In genomic region chr17:58531661-58532554, GRCh38 we compare ENCODE assay signal across 8 cellular contexts. TPM values are rescaled to one million over a fixed set of nuclear protein-coding genes. Genes with fewer than 3 reads are reported as not detected.
A peak's percentile ranks its signal among the peaks of the same experiment; 100 is the strongest.
DNase-seq lines count a peak whose midpoint lies in the region; TF ChIP-seq lines count a peak whose summit lies in the region.

No MANE protein-coding gene starts in this region.

- 2 to 3% methylated on average over 22 to 34 of the region's 82 CpGs for WGBS in lower leg skin, 2 donors

- no peaks in the 10 kb centered on the region for H3K36me3 ChIP-seq in duodenal mucosa (ENCODE audit: control insufficient read depth in 1 of 2, insufficient read depth in 2 of 2, low read length in 2 of 2)

- H3K9ac ChIP-seq in duodenal mucosa (ENCODE audit: low read depth in 1 of 2, low read length in 2 of 2): peak overlapping the region; percentile 8 to 38

- peaks cover 16 to 19% of the 10 kb centered on the region in 2 donors for H3K4me1 ChIP-seq in duodenal mucosa (ENCODE audit: control insufficient read depth in 1 of 2, insufficient read depth in 2 of 2, low read length in 2 of 2)

- intact Hi-C loops in lower leg skin (cut with DNase I; ENCODE audit: low total_unique reads): no loop called here

- no peak for TF ChIP-seq CTCF in lower leg skin (IDR thresholded peaks at IDR 0.05)

- peak; percentile 55 for DNase-seq in NCI-H2196 (lab: John Stamatoyannopoulos, UW; ENCODE audit: unreplicated experiment)
- no peak for DNase-seq in NCI-H2196 treated with DMSO at 0.1 percent for 48 hours (lab: John Stamatoyannopoulos, UW; ENCODE audit: unreplicated experiment)
- peak; percentile 39 for DNase-seq in NCI-H1105 (lab: John Stamatoyannopoulos, UW)
- DNase-seq in activated CD4-positive, alpha-beta T cell treated with anti-CD3 and anti-CD28 coated beads, Interleukin-2, amount 50 U/mL, for 4 hours: peak; percentile 51
- DNase-seq in lower leg skin (ENCODE audit: low spot score in 2 of 2): peak in 1 of 2 donors; percentile 90
- DNase-seq in stimulated activated CD4-positive, alpha-beta T cell treated with anti-CD3 and anti-CD28 coated beads, Interleukin-4, amount 100 ng/mL, for 4 hours: peak; percentile 56 to 63
- DNase-seq in NCI-H526 treated with DMSO at 0.1 percent for 48 hours (lab: John Stamatoyannopoulos, UW): no peak

- no peak for TF ChIP-seq POLR2A in lower leg skin (IDR thresholded peaks at IDR 0.05)

- H3K4me3 ChIP-seq in duodenal mucosa (ENCODE audit: low read depth in 1 of 2, low read length in 2 of 2): peak overlapping the region; percentile 55 to 68
- H3K4me3 ChIP-seq in lower leg skin (ENCODE audit: low read depth, poor library complexity, severe bottlenecking): peak overlapping the region; percentile 16

- no peaks in the 10 kb centered on the region for H3K9me3 ChIP-seq in duodenal mucosa (ENCODE audit: control insufficient read depth in 1 of 2, low read length in 2 of 2)

- peaks cover 8 to 11% of the 10 kb centered on the region in 2 donors for H3K27me3 ChIP-seq in duodenal mucosa (ENCODE audit: control insufficient read depth in 1 of 2, insufficient read depth in 2 of 2, low read length in 2 of 2)

- H3K27ac ChIP-seq in duodenal mucosa (ENCODE audit: low read depth, low read length): no peak overlapping the region

RNA-seq across cellular contexts. Expression of gene MTMR4, which starts 17.5 kb away (rescaled TPM):
- total RNA-seq in lower leg skin: 10 to 100 TPM; 37.6 to 50.2 (median 38.8) TPM

RNA-seq across cellular contexts. Expression of gene HSF5, which starts 43.7 kb away (rescaled TPM):
- under 1 TPM in 2 of 4 donors, not detected in 2; 0.08 to 0.10 TPM for total RNA-seq in lower leg skin

Comparison
In these comparisons a context has a peak if more than half of its experiments do, and no peak if none do; other contexts are left out.
1. DNase-seq: peak in NCI-H2196 (single experiment), NCI-H1105 (single experiment), activated CD4-positive, alpha-beta T cell treated with anti-CD3 and anti-CD28 coated beads, Interleukin-2, amount 50 U/mL, for 4 hours (2 of 2) and stimulated activated CD4-positive, alpha-beta T cell treated with anti-CD3 and anti-CD28 coated beads, Interleukin-4, amount 100 ng/mL, for 4 hours (2 of 2); none in NCI-H2196 treated with DMSO at 0.1 percent for 48 hours (single experiment) and NCI-H526 treated with DMSO at 0.1 percent for 48 hours (single experiment).